8 cellular contexts compared by ENCODE assay signal in the genomic region with DNA sequence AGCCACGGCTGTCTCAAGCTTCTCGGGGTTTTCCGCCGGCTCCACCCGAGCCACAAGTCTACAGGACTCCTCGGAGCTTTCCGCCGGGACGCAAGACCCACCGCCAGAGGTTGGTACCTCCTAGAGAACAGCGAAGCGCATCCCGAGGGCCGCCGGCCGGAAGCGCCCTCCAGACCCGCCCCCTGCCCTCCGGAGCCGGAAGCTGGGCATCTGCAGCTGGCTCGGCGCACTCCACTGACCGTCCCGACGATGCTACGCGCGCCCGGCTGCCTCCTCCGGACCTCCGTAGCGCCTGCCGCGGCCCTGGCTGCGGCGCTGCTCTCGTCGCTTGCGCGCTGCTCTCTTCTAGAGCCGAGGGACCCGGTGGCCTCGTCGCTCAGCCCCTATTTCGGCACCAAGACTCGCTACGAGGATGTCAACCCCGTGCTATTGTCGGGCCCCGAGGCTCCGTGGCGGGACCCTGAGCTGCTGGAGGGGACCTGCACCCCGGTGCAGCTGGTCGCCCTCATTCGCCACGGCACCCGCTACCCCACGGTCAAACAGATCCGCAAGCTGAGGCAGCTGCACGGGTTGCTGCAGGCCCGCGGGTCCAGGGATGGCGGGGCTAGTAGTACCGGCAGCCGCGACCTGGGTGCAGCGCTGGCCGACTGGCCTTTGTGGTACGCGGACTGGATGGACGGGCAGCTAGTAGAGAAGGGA. TPM values are rescaled to one million over a fixed set of nuclear protein-coding genes. Genes with fewer than 3 reads are reported as not detected.
DNase-seq lines count a peak whose midpoint lies in the region; ATAC-seq, FAIRE-seq and TF ChIP-seq lines count a peak whose summit lies in the region.

A gene with protein sequence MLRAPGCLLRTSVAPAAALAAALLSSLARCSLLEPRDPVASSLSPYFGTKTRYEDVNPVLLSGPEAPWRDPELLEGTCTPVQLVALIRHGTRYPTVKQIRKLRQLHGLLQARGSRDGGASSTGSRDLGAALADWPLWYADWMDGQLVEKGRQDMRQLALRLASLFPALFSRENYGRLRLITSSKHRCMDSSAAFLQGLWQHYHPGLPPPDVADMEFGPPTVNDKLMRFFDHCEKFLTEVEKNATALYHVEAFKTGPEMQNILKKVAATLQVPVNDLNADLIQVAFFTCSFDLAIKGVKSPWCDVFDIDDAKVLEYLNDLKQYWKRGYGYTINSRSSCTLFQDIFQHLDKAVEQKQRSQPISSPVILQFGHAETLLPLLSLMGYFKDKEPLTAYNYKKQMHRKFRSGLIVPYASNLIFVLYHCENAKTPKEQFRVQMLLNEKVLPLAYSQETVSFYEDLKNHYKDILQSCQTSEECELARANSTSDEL (plus strand): TSS at position 227 of the 699 bp plus-strand sequence. CDS start 23 bp downstream, at position 250.

- H2BK120ac ChIP-seq in H1 (replicated peaks; ENCODE audit: low read depth, low read length), result no peak within 1 kb of the TSS

- DNase-seq in CD8-positive, alpha-beta T cell, result peak; percentile 23 to 83 (median 59)
- DNase-seq in NOMO-1 (lab: John Stamatoyannopoulos, UW; ENCODE audit: unreplicated experiment in 2 of 2), result peak; percentile 75 to 80
- peak; percentile 83 for DNase-seq in activated CD8-positive, alpha-beta memory T cell treated with anti-CD3 and anti-CD28 coated beads, Interleukin-2, amount 10 ng/mL, durations not matched to agents 7 days and 5 days
- peak; percentile 50 to 91 for DNase-seq in H1 (ENCODE audit: low read depth in 1 of 2, low spot score in 2 of 2)
- DNase-seq in memory B cell (ENCODE audit: low spot score in 2 of 2), result peak; percentile 39 to 60
- peak; percentile 38 for DNase-seq in stimulated activated CD8-positive, alpha-beta memory T cell treated with anti-CD3 and anti-CD28 coated beads, Interleukin-15, amount 100 ng/mL, for 1 hour (ENCODE audit: low read depth)

- CTCF ChIA-PET in CD8-positive, alpha-beta T cell (lab: Charles Lee), result interaction anchor here (0.6 to 1.1 kb wide), 2 partner anchors 9 to 136 kb away, joined by 3 read pairs; no protein-coding TSS in a partner anchor
- CTCF ChIA-PET in activated CD8-positive, alpha-beta memory T cell treated with anti-CD3 and anti-CD28 coated beads, Interleukin-2, amount 10 ng/mL, durations not matched to agents 7 days and 5 days (lab: Charles Lee), result interaction anchor here (0.9 to 2.3 kb wide), 3 partner anchors 12 to 268 kb away, joined by 3 to 8 read pairs (median 6); no protein-coding TSS in a partner anchor
- CTCF ChIA-PET in H1 (lab: Charles Lee; ENCODE audit: partially characterized antibody), result interaction anchor here (0.7 to 1.1 kb wide), 4 partner anchors 13 to 255 kb away, joined by 3 to 4 read pairs (median 3); no protein-coding TSS in a partner anchor

- H3K27me3 ChIP-seq in CD8-positive, alpha-beta T cell (ENCODE audit: insufficient read depth, low read length), result no peaks in the 10 kb centered on the region
- H3K27me3 ChIP-seq in H1 (replicated peaks in 1 of 4; ENCODE audit: control insufficient read depth in 3 of 4, extremely low read depth in 1 of 4, insufficient read depth in 3 of 4, low read length in 3 of 4), result no peaks in the 10 kb centered on the region

- peak within 1 kb of the TSS; percentile 79 for H3K27ac Mint-ChIP-seq in CD8-positive, alpha-beta T cell
- H3K27ac Mint-ChIP-seq in activated CD8-positive, alpha-beta memory T cell treated with anti-CD3 and anti-CD28 coated beads, Interleukin-2, amount 10 ng/mL, durations not matched to agents 7 days and 5 days, result peak within 1 kb of the TSS; percentile 79
- peak within 1 kb of the TSS; percentile 45 for H3K27ac Mint-ChIP-seq in memory B cell

- H2BK12ac ChIP-seq in H1 (ENCODE audit: low read depth, low read length), result peak within 1 kb of the TSS; percentile 5; the same call in 1 of the 2 replicates

- H3K4ac ChIP-seq in H1 (replicated peaks; ENCODE audit: insufficient read length, low read depth, low read length), result no peak within 1 kb of the TSS

- H4K5ac ChIP-seq in H1 (ENCODE audit: insufficient read length, low read depth, low read length), result peak within 1 kb of the TSS; percentile 94

- no peak within 1 kb of the TSS for H3K23ac ChIP-seq in H1 (ENCODE audit: insufficient read length)

- H3K27ac ChIP-seq in CD8-positive, alpha-beta T cell (ENCODE audit: low read depth, low read length), result peak within 1 kb of the TSS; percentile 46
- H3K27ac ChIP-seq in H1 (ENCODE audit: low read depth, low read length), result peak within 1 kb of the TSS; percentile 20; the same call in 1 of the 2 replicates

- peak within 1 kb of the TSS; percentile 46 for H4K91ac ChIP-seq in H1 (replicated peaks; ENCODE audit: insufficient read length, low read length)

- H3K18ac ChIP-seq in H1 (ENCODE audit: extremely low read depth, low read length), result peak within 1 kb of the TSS; percentile 51

- H3K79me1 ChIP-seq in H1 (ENCODE audit: low read depth, low read length), result no peaks in the 10 kb centered on the region

- no peak for FAIRE-seq in H1 (lab: Jason Lieb, UNC)

- H3K23me2 ChIP-seq in H1 (ENCODE audit: low read depth, low read length), result peaks cover 11% of the 10 kb centered on the region

- H3K9me3 Mint-ChIP-seq in CD8-positive, alpha-beta T cell, result no peaks in the 10 kb centered on the region
- H3K9me3 Mint-ChIP-seq in activated CD8-positive, alpha-beta memory T cell treated with anti-CD3 and anti-CD28 coated beads, Interleukin-2, amount 10 ng/mL, durations not matched to agents 7 days and 5 days (ENCODE audit: low read depth), result no peaks in the 10 kb centered on the region
- H3K9me3 Mint-ChIP-seq in memory B cell, result no peaks in the 10 kb centered on the region

- peak within 1 kb of the TSS; percentile 86 for H3K4me3 Mint-ChIP-seq in CD8-positive, alpha-beta T cell
- H3K4me3 Mint-ChIP-seq in activated CD8-positive, alpha-beta memory T cell treated with anti-CD3 and anti-CD28 coated beads, Interleukin-2, amount 10 ng/mL, durations not matched to agents 7 days and 5 days, result peak within 1 kb of the TSS; percentile 88
- H3K4me3 Mint-ChIP-seq in memory B cell, result peak within 1 kb of the TSS; percentile 91

- no peaks in the 10 kb centered on the region for H3K36me3 ChIP-seq in CD8-positive, alpha-beta T cell (ENCODE audit: insufficient read depth, low read length)
- peaks cover 0 to 17% (median 4%) of the 10 kb centered on the region in 4 experiments; a peak in 3 of 8 replicates for H3K36me3 ChIP-seq in H1 (ENCODE audit: control insufficient read depth in 2 of 4, insufficient read depth in 4 of 4, low read length in 3 of 4)

- H2BK20ac ChIP-seq in H1 (ENCODE audit: low read length), result no peak within 1 kb of the TSS

- peak within 1 kb of the TSS; percentile 89 for H2AFZ ChIP-seq in H1 (ENCODE audit: low read length)

- H2AK5ac ChIP-seq in H1 (ENCODE audit: low read depth, low read length), result no peak within 1 kb of the TSS

- no peak for TF ChIP-seq CTCF in CD8-positive, alpha-beta T cell (IDR thresholded peaks at IDR 0.05)
- TF ChIP-seq CTCF in H1 (IDR thresholded peaks at IDR 0.05; ENCODE audit: control extremely low read depth in 1 of 3, insufficient read depth in 1 of 3, low read depth in 1 of 3, low read length in 3 of 3), result no peak

- TF ChIP-seq EP300 in H1 (IDR thresholded peaks at IDR 0.05; ENCODE audit: borderline replicate concordance in 1 of 2, low read depth in 2 of 2, low read length in 2 of 2), result no peak; a peak in 1 of 3 replicates

- H3K14ac ChIP-seq in H1 (ENCODE audit: insufficient read length), result no peak within 1 kb of the TSS

- intact Hi-C loops in CD8-positive, alpha-beta T cell (cut with DNase I, micrococcal nuclease), result loop anchor here in 1 of 2 experiments (5.0 kb wide), 1 partner anchor 563 kb away; no protein-coding TSS in a partner anchor

- H3K36me3 Mint-ChIP-seq in CD8-positive, alpha-beta T cell, result peaks cover 29% of the 10 kb centered on the region
- H3K36me3 Mint-ChIP-seq in activated CD8-positive, alpha-beta memory T cell treated with anti-CD3 and anti-CD28 coated beads, Interleukin-2, amount 10 ng/mL, durations not matched to agents 7 days and 5 days, result peaks cover 14% of the 10 kb centered on the region
- no peaks in the 10 kb centered on the region for H3K36me3 Mint-ChIP-seq in memory B cell

- 2% methylated on average over 67 of the region's 71 CpGs; no CpG with 5 or more reads in 1 of the 2 experiments for WGBS in H1 (ENCODE audit: extremely low coverage in 1 of 2, insufficient coverage in 1 of 2, insufficient read length in 1 of 2, insufficient replicate concordance in 2 of 2, low coverage in 1 of 2, low lambda C conversion rate in 2 of 2, missing lambda C conversion rate in 1 of 2), 2 experiments

- peaks cover 39% of the 10 kb centered on the region for H3K4me1 Mint-ChIP-seq in CD8-positive, alpha-beta T cell (ENCODE audit: low read depth)
- peaks cover 27% of the 10 kb centered on the region for H3K4me1 Mint-ChIP-seq in activated CD8-positive, alpha-beta memory T cell treated with anti-CD3 and anti-CD28 coated beads, Interleukin-2, amount 10 ng/mL, durations not matched to agents 7 days and 5 days
- peaks cover 7% of the 10 kb centered on the region for H3K4me1 Mint-ChIP-seq in memory B cell

- peak within 1 kb of the TSS; percentile 22; the same call in 1 of the 2 replicates for H2BK15ac ChIP-seq in H1 (ENCODE audit: low read length)

- H3K4me1 ChIP-seq in CD8-positive, alpha-beta T cell (ENCODE audit: insufficient read depth, low read length), result peaks cover 18% of the 10 kb centered on the region
- no peaks in the 10 kb centered on the region; a peak in 1 of 7 replicates for H3K4me1 ChIP-seq in H1 (replicated peaks in 1 of 4; ENCODE audit: control insufficient read depth in 3 of 4, insufficient read depth in 4 of 4, low read length in 3 of 4)

- peak within 1 kb of the TSS; percentile 83 for H2BK5ac ChIP-seq in H1 (ENCODE audit: low read depth, low read length)

- peak; percentile 14 to 15; a peak in 3 of 4 replicates for TF ChIP-seq RAD21 in H1 (IDR thresholded peaks at IDR 0.05 in 1 of 2, conservative IDR thresholded peaks at IDR 0.05 in 1 of 2; ENCODE audit: low read depth in 2 of 2, low read length in 2 of 2)

- peaks cover 0 to 30% of the 10 kb centered on the region in 2 experiments; a peak in 2 of 4 replicates for H3K79me2 ChIP-seq in H1 (ENCODE audit: control insufficient read depth in 1 of 2, insufficient read depth in 2 of 2, low read length in 2 of 2)

- peak within 1 kb of the TSS; percentile 96 for H4K8ac ChIP-seq in H1 (ENCODE audit: extremely low read depth, insufficient read depth, low read length)

- H3K4me3 ChIP-seq in CD8-positive, alpha-beta T cell (ENCODE audit: low read depth, low read length), result peak within 1 kb of the TSS; percentile 94
- H3K4me3 ChIP-seq in H1 (ENCODE audit: extremely low read depth in 1 of 4, insufficient read depth in 2 of 4, low read depth in 3 of 4, low read length in 4 of 4), result peak within 1 kb of the TSS; percentile 78 to 92 (median 92)

- peak within 1 kb of the TSS; percentile 92 to 95 for H3K4me2 ChIP-seq in H1 (ENCODE audit: insufficient read depth in 1 of 2, low read depth in 2 of 2, low read length in 2 of 2)

- TF ChIP-seq POLR2A in H1 (IDR thresholded peaks at IDR 0.05; ENCODE audit: control extremely low read depth in 1 of 2, low read depth in 2 of 2, low read length in 2 of 2), result peak; percentile 69 to 87

- H3K9ac ChIP-seq in H1 (replicated peaks in 1 of 4; ENCODE audit: extremely low read depth in 1 of 4, low read depth in 3 of 4, low read length in 3 of 4), result peak within 1 kb of the TSS; percentile 70 to 94 (median 74)

- no peaks in the 10 kb centered on the region for H3K9me3 ChIP-seq in CD8-positive, alpha-beta T cell (ENCODE audit: low read length)
- H3K9me3 ChIP-seq in H1 (ENCODE audit: insufficient read depth in 2 of 2, low read depth in 1 of 2, low read length in 1 of 2), result no peaks in the 10 kb centered on the region

- POLR2A ChIA-PET in CD8-positive, alpha-beta T cell (lab: Charles Lee), result interaction anchor here (0.8 kb wide), 1 partner anchor 411 kb away, joined by 3 read pairs; no protein-coding TSS in a partner anchor
- POLR2A ChIA-PET in H1 (lab: Charles Lee; ENCODE audit: partially characterized antibody), result interaction anchor here (0.6 to 1.0 kb wide), 2 partner anchors 244 to 245 kb away, joined by 3 read pairs; no protein-coding TSS in a partner anchor

- H3K27me3 Mint-ChIP-seq in CD8-positive, alpha-beta T cell (ENCODE audit: low read depth), result no peaks in the 10 kb centered on the region
- H3K27me3 Mint-ChIP-seq in activated CD8-positive, alpha-beta memory T cell treated with anti-CD3 and anti-CD28 coated beads, Interleukin-2, amount 10 ng/mL, durations not matched to agents 7 days and 5 days, result peaks cover 5% of the 10 kb centered on the region
- H3K27me3 Mint-ChIP-seq in memory B cell, result peaks cover 4% of the 10 kb centered on the region

- peak within 1 kb of the TSS; percentile 72 for H3K56ac ChIP-seq in H1 (replicated peaks; ENCODE audit: insufficient read length, low read depth, low read length)

- H4K20me1 ChIP-seq in H1 (replicated peaks in 1 of 2; ENCODE audit: control insufficient read depth in 1 of 2, insufficient read depth in 2 of 2, low read length in 2 of 2), result peaks cover 0 to 2% of the 10 kb centered on the region in 2 experiments

- ATAC-seq in CD8-positive, alpha-beta T cell, result peak; percentile 70
- peak; percentile 85 for ATAC-seq in GM19351 (IDR thresholded peaks at IDR 0.05; ENCODE audit: unreplicated experiment)
- peak; percentile 63 for ATAC-seq in HG03469 (IDR thresholded peaks at IDR 0.05; ENCODE audit: unreplicated experiment)
- ATAC-seq in activated CD8-positive, alpha-beta memory T cell treated with anti-CD3 and anti-CD28 coated beads, Interleukin-2, amount 10 ng/mL, durations not matched to agents 7 days and 5 days, result peak; percentile 92
- ATAC-seq in memory B cell (ENCODE audit: low read depth), result peak; percentile 71

RNA-seq across cellular contexts. Expression of the gene that starts here (rescaled TPM):
- total RNA-seq in CD8-positive, alpha-beta T cell, result under 1 TPM; 0.64 to 0.81 TPM
- 10 to 100 TPM in 1 of 2 experiments, 1 to 10 TPM in 1; 8.0 to 12.1 TPM for total RNA-seq in activated CD8-positive, alpha-beta memory T cell treated with anti-CD3 and anti-CD28 coated beads, Interleukin-2, amount 10 ng/mL, durations not matched to agents 7 days and 5 days
- 26.1 and 27.2 TPM in 2 replicates for total RNA-seq in H1 (2021; fragmentation: NEBNext Ultra II Directional; extraction: Animal tissue kit (Norgen Biotek cat#: 25700))
- 13.6 and 14.5 TPM in 2 replicates for polyA plus RNA-seq in H1 (2011; rRNA removed)
- polyA plus RNA-seq in H1 (2011; cell fraction: cytosol; rRNA removed), result 12.0 TPM
- 10.5 TPM for polyA plus RNA-seq in H1 (2011; cell fraction: nucleus; rRNA removed)
- 15.1 to 20.2 TPM (median 16.6 TPM) in 4 replicates for polyA plus RNA-seq in H1 (2012, experiment 1 of 2)
- polyA plus RNA-seq in H1 (2012, experiment 2 of 2), result 4.4 TPM
- 33.9 TPM for polyA plus RNA-seq in H1 (2013, experiment 1 of 2)
- 38.0 TPM for polyA plus RNA-seq in H1 (2013, experiment 2 of 2)
- polyA minus RNA-seq in H1 (2011; rRNA and poly(A)+ RNA removed), result 6.5 and 9.3 TPM in 2 replicates
- 11.6 TPM for polyA minus RNA-seq in H1 (2011; cell fraction: cytosol; rRNA and poly(A)+ RNA removed)
- 18.9 TPM for polyA minus RNA-seq in H1 (2011; cell fraction: nucleus; rRNA and poly(A)+ RNA removed)

Comparison
In these comparisons a context has a peak if more than half of its experiments do, and no peak if none do; other contexts are left out.
1. Peak in every context shown above with its lines: DNase-seq, ATAC-seq, H3K4me3 ChIP-seq and H3K27ac ChIP-seq.
2. RNA of the gene that starts here (total RNA-seq): 26.1 to 27.2 TPM in H1 and 8.0 to 12.1 TPM in activated CD8-positive, alpha-beta memory T cell treated with anti-CD3 and anti-CD28 coated beads, Interleukin-2, amount 10 ng/mL, durations not matched to agents 7 days and 5 days; 0.64 to 0.81 TPM in CD8-positive, alpha-beta T cell; every median in the first group is over 4 times any median in the second.
3. Peak in DNase-seq, ATAC-seq, H3K4me3 ChIP-seq and H3K27ac ChIP-seq in CD8-positive, alpha-beta T cell; RNA of the gene not detected or under 1 TPM.